8 cellular contexts compared by ENCODE assay signal in the genomic region with DNA sequence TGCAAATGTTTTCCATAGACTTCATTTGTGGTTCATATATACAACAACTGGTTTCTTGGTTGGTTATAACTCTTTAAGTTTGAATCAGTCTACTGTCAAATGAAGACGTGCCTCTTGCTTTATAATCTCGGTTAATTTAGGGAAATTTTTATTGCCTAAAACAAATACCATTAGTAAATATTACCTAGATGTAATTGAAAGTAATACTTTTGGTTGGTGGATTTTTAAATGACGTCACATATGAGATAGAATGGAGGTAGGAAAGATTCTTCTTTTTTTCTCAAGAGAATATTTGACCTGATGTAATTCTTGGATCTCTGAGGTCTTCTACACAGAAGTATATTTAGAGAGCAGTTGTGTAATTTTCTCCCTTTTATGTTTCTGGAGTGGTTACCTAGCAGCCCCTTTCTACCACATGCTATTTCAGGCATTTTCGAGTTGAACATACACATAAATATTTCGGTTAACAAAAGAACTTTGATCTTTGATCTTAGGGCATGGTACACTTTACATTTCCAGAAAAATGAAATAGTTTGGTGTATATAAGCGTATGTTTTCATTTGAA. TPM values are rescaled to one million over a fixed set of nuclear protein-coding genes. Genes with fewer than 3 reads are reported as not detected.
DNase-seq lines count a peak whose midpoint lies in the region; ATAC-seq lines count a peak whose summit lies in the region.

No MANE protein-coding gene starts in this region.

- H3K4ac ChIP-seq in mesendoderm (ENCODE audit: low read depth, low read length), result no peak overlapping the region

- peak overlapping the region; percentile 56 for H3K4me3 ChIP-seq in mesendoderm (ENCODE audit: low read length)

- no peak overlapping the region for H2BK5ac ChIP-seq in mesendoderm (ENCODE audit: low read length)

- no peak overlapping the region for H2BK15ac ChIP-seq in mesendoderm (replicated peaks; ENCODE audit: low read depth)

- H3K27me3 ChIP-seq in mesendoderm (ENCODE audit: insufficient read depth, low read length, poor library complexity), result no peaks in the 10 kb centered on the region

- H3K79me2 ChIP-seq in mesendoderm (ENCODE audit: control insufficient read depth, insufficient read depth, low read length), result peaks cover 26% of the 10 kb centered on the region

- peak overlapping the region; percentile 62 for H3K56ac ChIP-seq in mesendoderm (ENCODE audit: low read length)

- WGBS in mesendoderm (ENCODE audit: extremely low coverage, insufficient coverage, low lambda C conversion rate), result 100% methylated on average over 1 of the region's 6 CpGs

- no peaks in the 10 kb centered on the region for H3K79me1 ChIP-seq in mesendoderm (ENCODE audit: low read length)

- H3K27ac Mint-ChIP-seq in activated naive CD4-positive, alpha-beta T cell treated with anti-CD3 and anti-CD28 coated beads for 36 hours, result peak overlapping the region; percentile 98

- peak; percentile 41 for ATAC-seq in HG02571 (IDR thresholded peaks at IDR 0.05; ENCODE audit: unreplicated experiment)

- H3K27ac ChIP-seq in caudate nucleus (ENCODE audit: low read depth, low read length) (peak overlapping the region; percentile 68), mesendoderm (ENCODE audit: low read depth, low read length) (no peak overlapping the region)

- H4K5ac ChIP-seq in mesendoderm (ENCODE audit: low read length), result no peak overlapping the region

- peaks cover 47% of the 10 kb centered on the region for H3K4me1 Mint-ChIP-seq in activated naive CD4-positive, alpha-beta T cell treated with anti-CD3 and anti-CD28 coated beads for 36 hours (ENCODE audit: low read depth)

- peaks cover 21% of the 10 kb centered on the region for H3K36me3 Mint-ChIP-seq in activated naive CD4-positive, alpha-beta T cell treated with anti-CD3 and anti-CD28 coated beads for 36 hours (ENCODE audit: low read depth)

- no peaks in the 10 kb centered on the region for H3K27me3 Mint-ChIP-seq in activated naive CD4-positive, alpha-beta T cell treated with anti-CD3 and anti-CD28 coated beads for 36 hours (ENCODE audit: low read depth)

- H3K23ac ChIP-seq in mesendoderm (ENCODE audit: low read length), result no peak overlapping the region

- peak overlapping the region; percentile 70 for H3K9ac ChIP-seq in mesendoderm (ENCODE audit: low read length)

- peak overlapping the region; percentile 51 for H3K4me2 ChIP-seq in mesendoderm (ENCODE audit: low read length)

- H3K4me1 ChIP-seq in mesendoderm (ENCODE audit: control insufficient read depth, low read depth, low read length), result peaks cover 1% of the 10 kb centered on the region

- peaks cover 2% of the 10 kb centered on the region for H3K9me3 Mint-ChIP-seq in activated naive CD4-positive, alpha-beta T cell treated with anti-CD3 and anti-CD28 coated beads for 36 hours

- H3K4me3 Mint-ChIP-seq in activated naive CD4-positive, alpha-beta T cell treated with anti-CD3 and anti-CD28 coated beads for 36 hours, result peak overlapping the region; percentile 85

- H3K36me3 ChIP-seq in mesendoderm (ENCODE audit: control insufficient read depth, insufficient read depth, low read length), result no peaks in the 10 kb centered on the region

- no peak overlapping the region for H2AK5ac ChIP-seq in mesendoderm (ENCODE audit: low read length)

- intact Hi-C loops in activated naive CD4-positive, alpha-beta T cell treated with anti-CD3 and anti-CD28 coated beads for 36 hours (cut with micrococcal nuclease), result loop anchor here (1.0 to 10.0 kb wide), 7 partner anchors 18 to 1196 kb away; a partner anchor contains a TSS

- CTCF ChIA-PET in activated naive CD4-positive, alpha-beta T cell treated with anti-CD3 and anti-CD28 coated beads for 36 hours (lab: Charles Lee), result interaction anchor here (1.5 to 3.0 kb wide), 2 partner anchors 49 to 128 kb away, joined by 4 to 33 read pairs; no protein-coding TSS in a partner anchor

- H3K18ac ChIP-seq in mesendoderm (ENCODE audit: low read length), result no peak overlapping the region

- no peak for DNase-seq in activated naive CD4-positive, alpha-beta T cell treated with anti-CD3 and anti-CD28 coated beads for 36 hours
- no peak for DNase-seq in activated naive CD4-positive, alpha-beta T cell (lab: John Stamatoyannopoulos, UW)
- DNase-seq in NCI-H748 treated with DMSO at 0.1 percent for 48 hours (lab: John Stamatoyannopoulos, UW) (peak; percentile 23), caudate nucleus (lab: John Stamatoyannopoulos, UW) (no peak), mesendoderm (no peak), NCI-H524 (lab: John Stamatoyannopoulos, UW) (no peak), NK-92 (lab: John Stamatoyannopoulos, UW; ENCODE audit: unreplicated experiment) (no peak)

- no peak overlapping the region for H4K8ac ChIP-seq in mesendoderm (ENCODE audit: low read depth, low read length)

- no peak overlapping the region for H2BK120ac ChIP-seq in mesendoderm (ENCODE audit: low read depth, low read length)

RNA-seq across cellular contexts. Expression of a gene that starts 1.7 kb away (rescaled TPM):
- total RNA-seq in activated naive CD4-positive, alpha-beta T cell treated with anti-CD3 and anti-CD28 coated beads for 36 hours, result 100 to 1,000 TPM; 131 to 141 TPM
- 32.6 TPM for polyA plus RNA-seq in mesendoderm (2013, experiment 1 of 2)
- 32.6 TPM for polyA plus RNA-seq in mesendoderm (2013, experiment 2 of 2)
